Comparison of ENCODE assay signal across 16 cellular contexts in genomic region chr2:219405451-219405850, GRCh38. TPM values are rescaled to one million over a fixed set of nuclear protein-coding genes. Genes with fewer than 3 reads are reported as not detected.
DNase-seq lines count a peak whose midpoint lies in the region; ATAC-seq and TF ChIP-seq lines count a peak whose summit lies in the region.
"Had no signal": no experiment of that assay in that cellular context is flagged by ENCODE, and none has a peak within 500 bp of the region (broad histone marks: within the 10 kb centered on the region; RNA-seq: fewer than 3 reads in every experiment).

No MANE protein-coding gene starts in this region.

- in situ Hi-C loops in astrocyte of the spinal cord (cut with HindIII; ENCODE audit: low sequenced_read_pairs): no loop called here

- intact Hi-C loops in left cardiac atrium (cut with DNase I): loop anchor here in 1 of 2 donors (2.0 to 5.0 kb wide), 2 partner anchors 13 to 292 kb away; partner anchors contain the start of gene DES

- POLR2A ChIA-PET in AG04449 (lab: Yijun Ruan, JAX): no interaction called here

- no peaks in the 10 kb centered on the region for H3K36me3 Mint-ChIP-seq in nephron progenitor cell (ENCODE audit: low read depth)
- H3K36me3 Mint-ChIP-seq: type B pancreatic cell had no signal

- TF ChIP-seq CTCF in AG04449 (IDR thresholded peaks at IDR 0.05; ENCODE audit: insufficient read depth, low read length, missing control alignments): peak; percentile 55
- TF ChIP-seq CTCF in astrocyte of the spinal cord (IDR thresholded peaks at IDR 0.05; ENCODE audit: low read depth, low read length): peak; percentile 38
- TF ChIP-seq CTCF in nephron progenitor cell (IDR thresholded peaks at IDR 0.05): no peak
- TF ChIP-seq CTCF in GM10266 (IDR thresholded peaks at IDR 0.05; ENCODE audit: control insufficient read depth, insufficient read depth, low read depth, missing control alignments): no peak

- H3K4me3 Mint-ChIP-seq in nephron progenitor cell: no peak overlapping the region
- H3K4me3 Mint-ChIP-seq: type B pancreatic cell had no signal

- CTCF ChIA-PET in AG04449 (lab: Yijun Ruan, JAX): interaction anchor here (0.9 to 16.3 kb wide), 20 partner anchors 10 to 285 kb away, joined by 3 to 887 read pairs (median 24); partner anchors contain the start of genes DES, DNPEP, GMPPA and SPEG

- peaks cover 76% of the 10 kb centered on the region for H3K4me1 Mint-ChIP-seq in nephron progenitor cell

- peak overlapping the region; percentile 61 for H3K27ac Mint-ChIP-seq in nephron progenitor cell
- H3K27ac Mint-ChIP-seq: type B pancreatic cell had no signal

- peaks cover 12% of the 10 kb centered on the region for H3K27me3 Mint-ChIP-seq in nephron progenitor cell (ENCODE audit: low read depth, poor library complexity)

- no peak for DNase-seq in AG04449 (ENCODE audit: low read depth, low spot score)
- DNase-seq in astrocyte of the spinal cord (ENCODE audit: low read depth, low spot score): no peak
- DNase-seq in left cardiac atrium: no peak
- DNase-seq in nephron progenitor cell: no peak
- no peak for DNase-seq in GM10266 (ENCODE audit: extremely low spot score)
- no peak for DNase-seq in SW 1271 (lab: John Stamatoyannopoulos, UW)
- DNase-seq in DMS 273 treated with DMSO at 0.1 percent for 48 hours (lab: John Stamatoyannopoulos, UW): no peak
- DNase-seq: activated naive CD4-positive, alpha-beta T cell treated with Interleukin-2 at 50 U/mL for 16 hours; central memory CD4-positive, alpha-beta T cell; Karpas-422; NCI-H187 treated with DMSO at 0.1 percent for 48 hours; SIG-M5 had no signal

- H3K9me3 Mint-ChIP-seq in nephron progenitor cell: peaks cover 3% of the 10 kb centered on the region
- H3K9me3 Mint-ChIP-seq: type B pancreatic cell had no signal

- peak; percentile 45 to 62 for ATAC-seq in left cardiac atrium
- ATAC-seq in HG03097 (IDR thresholded peaks at IDR 0.05; ENCODE audit: low FRiP score, unreplicated experiment): no peak

- H3K4me3 ChIP-seq in AG04449 (ENCODE audit: low read depth, low read length) (no peak overlapping the region), astrocyte of the spinal cord (ENCODE audit: low read depth, low read length) (no peak overlapping the region)
- H3K4me3 ChIP-seq: A549 had no signal

RNA-seq across cellular contexts. Expression of gene DES, which starts 12.7 kb away (rescaled TPM):
- total RNA-seq in left cardiac atrium: 1,000 to 10,000 TPM; 5,895 to 7,519 TPM
- total RNA-seq: activated CD8-positive, alpha-beta memory T cell treated with anti-CD3 and anti-CD28 coated beads for 36 hours had no signal

RNA-seq across cellular contexts. Expression of gene DNPEP, which starts 17.7 kb away (rescaled TPM):
- 10 to 100 TPM; 52.6 to 70.5 TPM for total RNA-seq in left cardiac atrium

RNA-seq across cellular contexts. Expression of gene SPEG, which starts 29.2 kb away (rescaled TPM):
- 10 to 100 TPM; 94.6 to 94.9 TPM for total RNA-seq in left cardiac atrium

Comparison
In these comparisons a context has a peak if more than half of its experiments do, and no peak if none do; other contexts are left out.
1. CTCF ChIP-seq: peak in AG04449 (single experiment) and astrocyte of the spinal cord (single experiment); none in nephron progenitor cell (single experiment) and GM10266 (single experiment).